ENCODE assay signal across 27 cellular contexts in the genomic region with DNA sequence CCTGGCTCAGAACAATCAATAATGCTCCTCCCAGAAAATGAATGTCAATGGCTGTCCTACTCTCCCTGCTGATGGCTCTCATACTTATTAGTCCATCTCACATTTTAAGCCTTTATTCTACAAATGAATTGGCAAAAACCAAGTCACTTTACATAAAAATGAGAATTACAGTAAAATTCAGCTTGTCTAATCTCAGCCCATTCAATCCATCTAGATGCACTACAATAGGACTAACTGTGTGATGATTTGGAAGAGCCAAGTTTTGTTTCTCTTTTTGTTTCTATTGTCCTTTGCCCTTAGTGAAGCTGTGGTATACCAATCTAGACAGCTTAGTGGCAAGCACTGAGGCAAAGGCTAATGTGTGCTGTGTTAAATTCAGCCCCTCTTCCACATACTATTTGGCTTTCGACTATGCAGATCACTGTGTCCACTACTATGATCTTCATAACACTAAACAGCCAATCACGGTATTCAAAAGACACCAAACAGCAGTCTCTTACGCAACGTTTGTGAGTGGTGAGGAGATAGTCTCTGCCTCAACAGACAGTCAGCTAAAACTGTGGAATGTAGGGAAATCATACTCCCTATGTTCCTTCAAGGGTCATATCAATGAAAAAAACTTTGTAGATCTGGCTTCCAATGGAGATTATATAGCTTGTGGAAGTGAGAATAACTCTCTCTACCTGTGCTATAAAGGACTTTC.
"Had no signal": no experiment of that assay in that cellular context is flagged by ENCODE, and none has a peak within 500 bp of the region (broad histone marks: within the 10 kb centered on the region; RNA-seq: fewer than 3 reads in every experiment).

No MANE protein-coding gene starts in this region.

- H3K4me3 Mint-ChIP-seq: activated CD4-positive, alpha-beta memory T cell treated with anti-CD3 and anti-CD28 coated beads, Interleukin-2, amount 10 ng/mL, durations not matched to agents 7 days and 5 days; activated CD4-positive, alpha-beta T cell treated with anti-CD3 and anti-CD28 coated beads for 36 hours; activated naive CD4-positive, alpha-beta T cell treated with anti-CD3 and anti-CD28 coated beads, Interleukin-2, amount 50 U/mL, for 24 hours; activated T-helper 17 cell treated with anti-CD3 and anti-CD28 coated beads, Interleukin-2, amount 50 U/mL, for 72 hours; central memory CD8-positive, alpha-beta T cell; T-cell had no signal

- H3K4me3 ChIP-seq: ascending aorta, body of pancreas, SK-N-MC had no signal

- H3K36me3 ChIP-seq: ascending aorta had no signal

- H3K27me3 Mint-ChIP-seq: activated CD4-positive, alpha-beta memory T cell treated with anti-CD3 and anti-CD28 coated beads, Interleukin-2, amount 10 ng/mL, durations not matched to agents 7 days and 5 days; activated naive CD4-positive, alpha-beta T cell treated with anti-CD3 and anti-CD28 coated beads, Interleukin-2, amount 50 U/mL, for 24 hours; activated T-helper 17 cell treated with anti-CD3 and anti-CD28 coated beads, Interleukin-2, amount 50 U/mL, for 72 hours; central memory CD8-positive, alpha-beta T cell; T-cell had no signal

- H3K9me3 ChIP-seq: ascending aorta, body of pancreas had no signal

- H3K27me3 ChIP-seq: ascending aorta, body of pancreas had no signal

- H3K36me3 Mint-ChIP-seq: activated naive CD4-positive, alpha-beta T cell treated with anti-CD3 and anti-CD28 coated beads, Interleukin-2, amount 50 U/mL, for 24 hours; T-cell had no signal

- DNase-seq: activated CD4-positive, alpha-beta memory T cell treated with anti-CD3 and anti-CD28 coated beads, Interleukin-2, amount 10 ng/mL, durations not matched to agents 7 days and 5 days; activated CD4-positive, alpha-beta T cell treated with anti-CD3 and anti-CD28 coated beads for 36 hours; activated CD4-positive, alpha-beta T cell treated with anti-CD3 and anti-CD28 coated beads, Interleukin-2, amount 50 U/mL, for 1 hour; activated gamma-delta T cell; activated T-cell treated with anti-CD3 and anti-CD28 coated beads for 4 hours; activated T-cell treated with anti-CD3 and anti-CD28 coated beads, Interleukin-2, amount 50 U/mL, for 48 hours; amniotic stem cell; body of pancreas; NCI-H1048; NCI-H146; NCI-H187 treated with DMSO at 0.1 percent for 48 hours; NCI-H2081 treated with DMSO at 0.1 percent for 48 hours; NCI-H446 treated with DMSO at 0.1 percent for 48 hours; NCI-H526; NCI-H774; NK-92 treated with Interleukin-12 subunit alpha and Interleukin-12 subunit beta, amount 100 ng/mL, for 24 hours; OCI-M1; RPMI8226; T-cell had no signal

- H3K27ac Mint-ChIP-seq: activated CD4-positive, alpha-beta memory T cell treated with anti-CD3 and anti-CD28 coated beads, Interleukin-2, amount 10 ng/mL, durations not matched to agents 7 days and 5 days; activated CD4-positive, alpha-beta T cell treated with anti-CD3 and anti-CD28 coated beads for 36 hours; activated naive CD4-positive, alpha-beta T cell treated with anti-CD3 and anti-CD28 coated beads, Interleukin-2, amount 50 U/mL, for 24 hours; activated T-helper 17 cell treated with anti-CD3 and anti-CD28 coated beads, Interleukin-2, amount 50 U/mL, for 72 hours; T-cell had no signal

- H3K4me1 Mint-ChIP-seq: activated CD4-positive, alpha-beta memory T cell treated with anti-CD3 and anti-CD28 coated beads, Interleukin-2, amount 10 ng/mL, durations not matched to agents 7 days and 5 days; activated CD4-positive, alpha-beta T cell treated with anti-CD3 and anti-CD28 coated beads for 36 hours; activated naive CD4-positive, alpha-beta T cell treated with anti-CD3 and anti-CD28 coated beads, Interleukin-2, amount 50 U/mL, for 24 hours; activated T-helper 17 cell treated with anti-CD3 and anti-CD28 coated beads, Interleukin-2, amount 50 U/mL, for 72 hours; central memory CD8-positive, alpha-beta T cell; T-cell had no signal

- ATAC-seq: activated CD4-positive, alpha-beta T cell treated with anti-CD3 and anti-CD28 coated beads for 36 hours; activated T-helper 17 cell treated with anti-CD3 and anti-CD28 coated beads, Interleukin-2, amount 50 U/mL, for 72 hours; body of pancreas; Panc1; Right ventricle myocardium inferior; T-cell had no signal

- H3K4me1 ChIP-seq: ascending aorta had no signal

- H3K27ac ChIP-seq: ascending aorta, body of pancreas, SK-N-MC, VCaP had no signal
